ENCODE assay signal across 16 cellular contexts in the genomic region with DNA sequence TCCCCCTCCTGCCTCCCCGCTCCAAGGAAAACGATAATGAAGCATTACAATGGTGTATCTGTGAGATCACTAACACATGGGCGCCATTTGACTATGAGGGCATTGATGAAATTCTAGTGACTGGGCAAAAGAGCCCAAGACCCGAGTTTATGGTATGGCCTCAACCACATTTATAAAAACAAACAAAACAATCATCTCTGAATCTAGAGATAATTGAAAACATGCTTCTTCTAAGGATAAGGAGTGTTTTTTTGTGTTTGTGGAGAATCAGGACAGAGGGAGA.
A peak's percentile ranks its signal among the peaks of the same experiment; 100 is the strongest.
DNase-seq lines count a peak whose midpoint lies in the region; ATAC-seq, FAIRE-seq and TF ChIP-seq lines count a peak whose summit lies in the region.
"Had no signal": no experiment of that assay in that cellular context is flagged by ENCODE, and none has a peak within 500 bp of the region (broad histone marks: within the 10 kb centered on the region; RNA-seq: fewer than 3 reads in every experiment).

No MANE protein-coding gene starts in this region.

- no peak overlapping the region for H3K4me3 Mint-ChIP-seq in GM23338
- H3K4me3 Mint-ChIP-seq: B cell; CD4-positive, alpha-beta memory T cell had no signal

- WGBS in mesenchymal stem cell, result 90% methylated on average over 3 of the region's 4 CpGs

- no peak overlapping the region for H3K18ac ChIP-seq in mesenchymal stem cell (ENCODE audit: low read depth in 1 of 2, low read length in 2 of 2)

- peak; percentile 24 for FAIRE-seq in GM18507 (lab: Jason Lieb, UNC)
- FAIRE-seq: A204.1 had no signal

- H2BK12ac ChIP-seq in mesenchymal stem cell (ENCODE audit: low read length in 2 of 2), result no peak overlapping the region

- no peaks in the 10 kb centered on the region; the same call in 2 of the 3 replicates for H3K36me3 Mint-ChIP-seq in GM23338 (ENCODE audit: low read depth)
- H3K36me3 Mint-ChIP-seq: CD4-positive, alpha-beta memory T cell had no signal

- DNase-seq in GM18507 (ENCODE audit: extremely low spot score, insufficient read length, low read depth) (no peak), dorsolateral prefrontal cortex (no peak), medulla oblongata (ENCODE audit: extremely low spot score) (peak; percentile 36), OCI-M1 (lab: John Stamatoyannopoulos, UW) (no peak), mesenchymal stem cell (no peak), GM23338 (ENCODE audit: low spot score) (no peak)
- DNase-seq: CD4-positive, alpha-beta memory T cell; COR-L47; DND-41; GM23248; H7; IMR-90 had no signal

- peaks cover 5% of the 10 kb centered on the region; the same call in 1 of the 2 replicates for H3K9me2 ChIP-seq in GM23338 (ENCODE audit: insufficient read depth)

- no peak overlapping the region for H2BK120ac ChIP-seq in mesenchymal stem cell (ENCODE audit: low read depth, low read length)

- TF ChIP-seq CTCF in dorsolateral prefrontal cortex (IDR thresholded peaks at IDR 0.05 in 54 of 56, conservative IDR thresholded peaks at IDR 0.05 in 2 of 56; ENCODE audit: low read depth in 1 of 56, partially characterized antibody in 56 of 56) (no peak), GM23338 (conservative IDR thresholded peaks at IDR 0.05; ENCODE audit: low read depth in 2 of 2) (no peak)

- H3K4me3 ChIP-seq in dorsolateral prefrontal cortex, result no peak overlapping the region
- no peak overlapping the region for H3K4me3 ChIP-seq in mesenchymal stem cell (ENCODE audit: insufficient read depth in 1 of 2, low read depth in 1 of 2, low read length in 2 of 2)
- no peak overlapping the region for H3K4me3 ChIP-seq in GM23338
- H3K4me3 ChIP-seq: GM23248 had no signal

- no peak overlapping the region for H4K91ac ChIP-seq in mesenchymal stem cell (ENCODE audit: low read length)

- H3K4me1 ChIP-seq in mesenchymal stem cell (ENCODE audit: control insufficient read depth, insufficient read depth, low read depth, low read length) (peaks cover 5% of the 10 kb centered on the region), GM23338 (ENCODE audit: insufficient read depth) (no peaks in the 10 kb centered on the region)

- no peaks in the 10 kb centered on the region for H3K4me1 Mint-ChIP-seq in GM23338
- H3K4me1 Mint-ChIP-seq: CD4-positive, alpha-beta memory T cell had no signal

- no peaks in the 10 kb centered on the region for H3K79me1 ChIP-seq in mesenchymal stem cell (replicated peaks; ENCODE audit: low read length, poor library complexity, severe bottlenecking)

- H4K20me1 ChIP-seq in GM23338 (replicated peaks; ENCODE audit: insufficient read depth), result no peaks in the 10 kb centered on the region

- H3K9ac ChIP-seq in mesenchymal stem cell (ENCODE audit: low read length), result no peak overlapping the region
- H3K9ac ChIP-seq: GM23248 had no signal

- H3K27me3 Mint-ChIP-seq in GM23338 (ENCODE audit: insufficient read depth, low read depth, poor library complexity), result no peaks in the 10 kb centered on the region
- H3K27me3 Mint-ChIP-seq: B cell had no signal

- H3K4me2 ChIP-seq in mesenchymal stem cell (ENCODE audit: low read length, poor library complexity, severe bottlenecking) (no peak overlapping the region), GM23338 (no peak overlapping the region)

- H2AK5ac ChIP-seq in mesenchymal stem cell (ENCODE audit: low read length, severe bottlenecking), result no peak overlapping the region

- H3K36me3 ChIP-seq in mesenchymal stem cell (ENCODE audit: control insufficient read depth in 1 of 2, insufficient read depth in 2 of 2, low read depth in 1 of 2, low read length in 2 of 2) (no peaks in the 10 kb centered on the region), GM23338 (ENCODE audit: insufficient read depth) (no peaks in the 10 kb centered on the region)

- H3K4ac ChIP-seq in mesenchymal stem cell (ENCODE audit: low read depth in 1 of 2, low read length in 2 of 2), result no peak overlapping the region

- no peaks in the 10 kb centered on the region for H3F3A ChIP-seq in GM23338 (replicated peaks; ENCODE audit: low read depth)

- peak overlapping the region in 36 of 59 donors; percentile 1 to 79 (median 57) for H3K27ac ChIP-seq in dorsolateral prefrontal cortex
- H3K27ac ChIP-seq in mesenchymal stem cell (ENCODE audit: low read length, poor library complexity, severe bottlenecking), result no peak overlapping the region
- H3K27ac ChIP-seq in GM23338 (ENCODE audit: low read depth), result no peak overlapping the region
- H3K27ac ChIP-seq: C4-2B, GM23248 had no signal

- H2AFZ ChIP-seq in mesenchymal stem cell (ENCODE audit: low read depth, low read length) (no peak overlapping the region), GM23338 (no peak overlapping the region; the same call in 1 of the 2 replicates)
- H2AFZ ChIP-seq: GM23248 had no signal

- H3K9me3 Mint-ChIP-seq in GM23338, result no peaks in the 10 kb centered on the region; the same call in 2 of the 3 replicates

- no peaks in the 10 kb centered on the region for H3K9me3 ChIP-seq in mesenchymal stem cell (ENCODE audit: control insufficient read depth, low read length)

- H3K27ac Mint-ChIP-seq in GM23338, result no peak overlapping the region
- H3K27ac Mint-ChIP-seq: B cell; CD4-positive, alpha-beta memory T cell had no signal

- no peak overlapping the region for H3K14ac ChIP-seq in mesenchymal stem cell (ENCODE audit: low read length in 2 of 2)

- H3K79me2 ChIP-seq in GM23338 (replicated peaks; ENCODE audit: insufficient read depth), result no peaks in the 10 kb centered on the region

- no peak overlapping the region for H2BK15ac ChIP-seq in mesenchymal stem cell (ENCODE audit: low read depth, poor library complexity, severe bottlenecking)

- H2BK5ac ChIP-seq in mesenchymal stem cell (ENCODE audit: low read depth, low read length, poor library complexity, severe bottlenecking), result no peak overlapping the region

- intact Hi-C loops in dorsolateral prefrontal cortex (cut with DNase I), result no loop called here

- H3K27me3 ChIP-seq in dorsolateral prefrontal cortex (peaks cover 0 to 3% (median 0%) of the 10 kb centered on the region in 45 donors), mesenchymal stem cell (ENCODE audit: control insufficient read depth in 1 of 2, insufficient read depth in 1 of 2, low read length in 2 of 2) (no peaks in the 10 kb centered on the region), GM23338 (ENCODE audit: insufficient read depth) (no peaks in the 10 kb centered on the region)

- ATAC-seq in GM18511 (IDR thresholded peaks at IDR 0.05; ENCODE audit: unreplicated experiment) (no peak), GM23338 (no peak)

- no peak overlapping the region for H4K8ac ChIP-seq in mesenchymal stem cell (ENCODE audit: low read length)

- no peak overlapping the region for H3K23ac ChIP-seq in mesenchymal stem cell (ENCODE audit: low read length in 2 of 2)

TF ChIP-seq in GM23338, 12 proteins besides CTCF, POLR2A, EP300 and RAD21 (continues in another document):
- TF ChIP-seq CREB1 (CRISPR knock-in tag; IDR thresholded peaks at IDR 0.05; ENCODE audit: low read depth), result no peak
- TF ChIP-seq, protein P1, sequence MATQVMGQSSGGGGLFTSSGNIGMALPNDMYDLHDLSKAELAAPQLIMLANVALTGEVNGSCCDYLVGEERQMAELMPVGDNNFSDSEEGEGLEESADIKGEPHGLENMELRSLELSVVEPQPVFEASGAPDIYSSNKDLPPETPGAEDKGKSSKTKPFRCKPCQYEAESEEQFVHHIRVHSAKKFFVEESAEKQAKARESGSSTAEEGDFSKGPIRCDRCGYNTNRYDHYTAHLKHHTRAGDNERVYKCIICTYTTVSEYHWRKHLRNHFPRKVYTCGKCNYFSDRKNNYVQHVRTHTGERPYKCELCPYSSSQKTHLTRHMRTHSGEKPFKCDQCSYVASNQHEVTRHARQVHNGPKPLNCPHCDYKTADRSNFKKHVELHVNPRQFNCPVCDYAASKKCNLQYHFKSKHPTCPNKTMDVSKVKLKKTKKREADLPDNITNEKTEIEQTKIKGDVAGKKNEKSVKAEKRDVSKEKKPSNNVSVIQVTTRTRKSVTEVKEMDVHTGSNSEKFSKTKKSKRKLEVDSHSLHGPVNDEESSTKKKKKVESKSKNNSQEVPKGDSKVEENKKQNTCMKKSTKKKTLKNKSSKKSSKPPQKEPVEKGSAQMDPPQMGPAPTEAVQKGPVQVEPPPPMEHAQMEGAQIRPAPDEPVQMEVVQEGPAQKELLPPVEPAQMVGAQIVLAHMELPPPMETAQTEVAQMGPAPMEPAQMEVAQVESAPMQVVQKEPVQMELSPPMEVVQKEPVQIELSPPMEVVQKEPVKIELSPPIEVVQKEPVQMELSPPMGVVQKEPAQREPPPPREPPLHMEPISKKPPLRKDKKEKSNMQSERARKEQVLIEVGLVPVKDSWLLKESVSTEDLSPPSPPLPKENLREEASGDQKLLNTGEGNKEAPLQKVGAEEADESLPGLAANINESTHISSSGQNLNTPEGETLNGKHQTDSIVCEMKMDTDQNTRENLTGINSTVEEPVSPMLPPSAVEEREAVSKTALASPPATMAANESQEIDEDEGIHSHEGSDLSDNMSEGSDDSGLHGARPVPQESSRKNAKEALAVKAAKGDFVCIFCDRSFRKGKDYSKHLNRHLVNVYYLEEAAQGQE (IDR thresholded peaks at IDR 0.05; ENCODE audit: unreplicated experiment), result no peak
- no peak for TF ChIP-seq NANOG (IDR thresholded peaks at IDR 0.05; ENCODE audit: borderline replicate concordance)
- no peak for TF ChIP-seq STAT1 (IDR thresholded peaks at IDR 0.05; ENCODE audit: unreplicated experiment)
- no peak for TF ChIP-seq JUNB (IDR thresholded peaks at IDR 0.05; ENCODE audit: unreplicated experiment)
- TF ChIP-seq POLR2AphosphoS5 (IDR thresholded peaks at IDR 0.05; ENCODE audit: low read depth), result no peak

Comparison
In these comparisons a context has a peak if more than half of its experiments do, and no peak if none do; other contexts are left out.
1. H3K27ac ChIP-seq: peak in dorsolateral prefrontal cortex (36 of 59); none in mesenchymal stem cell (single experiment) and GM23338 (single experiment).